ENCODE assay signal across 13 cellular contexts in genomic region chr13:43333176-43333575, GRCh38.
"Had no signal": no experiment of that assay in that cellular context is flagged by ENCODE, and none has a peak within 500 bp of the region (broad histone marks: within the 10 kb centered on the region; RNA-seq: fewer than 3 reads in every experiment).

No MANE protein-coding gene starts in this region.

- DNase-seq: activated CD4-positive, alpha-beta T cell treated with anti-CD3 and anti-CD28 coated beads for 4 hours; activated CD8-positive, alpha-beta memory T cell treated with anti-CD3 and anti-CD28 coated beads, Interleukin-2, amount 50 U/mL, for 48 hours; activated CD8-positive, alpha-beta T cell treated with anti-CD3 and anti-CD28 coated beads, Interleukin-2, amount 10 ng/mL, durations not matched to agents 7 days and 5 days; activated naive CD4-positive, alpha-beta T cell treated with anti-CD3 and anti-CD28 coated beads for 36 hours; central memory CD4-positive, alpha-beta T cell; effector CD8-positive, alpha-beta T cell; left colon; mucosa of descending colon; naive thymus-derived CD8-positive, alpha-beta T cell; posterior cingulate gyrus; right cardiac atrium; small intestine had no signal

- H3K4me3 ChIP-seq: coronary artery, mucosa of descending colon had no signal

- FAIRE-seq: small intestine had no signal

- H3K27ac ChIP-seq: coronary artery had no signal

- H3K9me3 ChIP-seq: mucosa of descending colon had no signal
